Comparison of ENCODE assay signal across 32 cellular contexts in genomic region chr13:34437873-34438272, GRCh38.
"Had no signal": no experiment of that assay in that cellular context is flagged by ENCODE, and none has a peak within 500 bp of the region (broad histone marks: within the 10 kb centered on the region; RNA-seq: fewer than 3 reads in every experiment).

No MANE protein-coding gene starts in this region.

- H3K4me3 Mint-ChIP-seq: naive B cell; naive thymus-derived CD8-positive, alpha-beta T cell; natural killer cell treated with Interleukin-12 subunit alpha and Interleukin-12 subunit beta and Interleukin-15 and Interleukin-18, amount 100 ng/mL, for 72 hours; nephron progenitor cell; neural crest cell; stimulated activated memory B cell treated with anti-CD40 and anti-IgM and Interleukin-4, amounts not matched to agents 10 μg/mL and 1 μg/mL and 100 μg/mL, for 72 hours; stimulated activated naive CD8-positive, alpha-beta T cell treated with anti-CD3 and anti-CD28 coated beads, Interleukin-15, amount 100 ng/mL, for 72 hours had no signal

- H3K27ac ChIP-seq: neutrophil, ovary, parathyroid adenoma, psoas muscle, spleen, thoracic aorta, thyroid gland, upper lobe of right lung, uterus had no signal

- H3K4me1 Mint-ChIP-seq: naive B cell; naive thymus-derived CD8-positive, alpha-beta T cell; nephron progenitor cell; neural crest cell; stimulated activated memory B cell treated with anti-CD40 and anti-IgM and Interleukin-4, amounts not matched to agents 10 μg/mL and 1 μg/mL and 100 μg/mL, for 72 hours; stimulated activated naive CD8-positive, alpha-beta T cell treated with anti-CD3 and anti-CD28 coated beads, Interleukin-15, amount 100 ng/mL, for 72 hours had no signal

- H3K9ac ChIP-seq: parathyroid adenoma had no signal

- H3K27ac Mint-ChIP-seq: naive B cell; naive thymus-derived CD8-positive, alpha-beta T cell; natural killer cell treated with Interleukin-12 subunit alpha and Interleukin-12 subunit beta and Interleukin-15 and Interleukin-18, amount 100 ng/mL, for 72 hours; nephron progenitor cell; progenitor cell of endocrine pancreas; stimulated activated memory B cell treated with anti-CD40 and anti-IgM and Interleukin-4, amounts not matched to agents 10 μg/mL and 1 μg/mL and 100 μg/mL, for 72 hours; stimulated activated naive CD8-positive, alpha-beta T cell treated with anti-CD3 and anti-CD28 coated beads, Interleukin-15, amount 100 ng/mL, for 72 hours had no signal

- DNase-seq: naive B cell; naive thymus-derived CD8-positive, alpha-beta T cell; nephron progenitor cell; nucleus accumbens; ovary; posterior cingulate gyrus; psoas muscle; right cardiac atrium; small intestine; spleen; stimulated activated CD4-positive, alpha-beta T cell treated with anti-CD3 and anti-CD28 coated beads, Interleukin-12 subunit alpha, Interleukin-12 subunit beta, amount 100 ng/mL, for 4 hours; stimulated activated CD4-positive, alpha-beta T cell treated with anti-CD3 and anti-CD28 coated beads, Interleukin-1b, Interleukin-23, amount 100 ng/mL, for 48 hours; stimulated activated CD4-positive, alpha-beta T cell treated with anti-CD3 and anti-CD28 coated beads, Interleukin-4, amount 100 ng/mL, for 1 hour; stimulated activated CD4-positive, alpha-beta T cell treated with anti-CD3 and anti-CD28 coated beads, Interleukin-4, amount 100 ng/mL, for 4 hours; stimulated activated CD8-positive, alpha-beta memory T cell treated with anti-CD3 and anti-CD28 coated beads, Interleukin-4, amount 100 ng/mL, for 48 hours; stimulated activated naive CD4-positive, alpha-beta T cell; stimulated activated naive CD8-positive, alpha-beta T cell treated with anti-CD3 and anti-CD28 coated beads, Interleukin-15, amount 100 ng/mL, for 72 hours; stimulated activated naive CD8-positive, alpha-beta T cell treated with anti-CD3 and anti-CD28 coated beads, Interleukin-15, Interleukin-2, amounts not matched to agents 100 U/mL and 50 U/mL, for 24 hours; substantia nigra; thyroid gland; trophoblast cell; upper lobe of right lung; uterus had no signal

- H3K36me3 Mint-ChIP-seq: naive B cell; naive thymus-derived CD8-positive, alpha-beta T cell; natural killer cell treated with Interleukin-12 subunit alpha and Interleukin-12 subunit beta and Interleukin-15 and Interleukin-18, amount 100 ng/mL, for 72 hours; stimulated activated memory B cell treated with anti-CD40 and anti-IgM and Interleukin-4, amounts not matched to agents 10 μg/mL and 1 μg/mL and 100 μg/mL, for 72 hours had no signal

- H3K9me3 ChIP-seq: neutrophil, ovary, psoas muscle, thoracic aorta, thyroid gland, tibial nerve, upper lobe of right lung, uterus had no signal

- H3K9me3 Mint-ChIP-seq: natural killer cell treated with Interleukin-12 subunit alpha and Interleukin-12 subunit beta and Interleukin-15 and Interleukin-18, amount 100 ng/mL, for 72 hours; nephron progenitor cell; neural crest cell; stimulated activated memory B cell treated with anti-CD40 and anti-IgM and Interleukin-4, amounts not matched to agents 10 μg/mL and 1 μg/mL and 100 μg/mL, for 72 hours had no signal

- H3K79me2 ChIP-seq: parathyroid adenoma had no signal

- H2AFZ ChIP-seq: parathyroid adenoma had no signal

- ATAC-seq: naive thymus-derived CD8-positive, alpha-beta T cell; natural killer cell treated with Interleukin-12 subunit alpha and Interleukin-12 subunit beta and Interleukin-15 and Interleukin-18, amount 100 ng/mL, for 72 hours; psoas muscle; sciatic nerve; stimulated activated memory B cell treated with anti-CD40 and anti-IgM and Interleukin-4, amounts not matched to agents 10 μg/mL and 1 μg/mL and 100 μg/mL, for 72 hours; stimulated activated naive CD8-positive, alpha-beta T cell treated with anti-CD3 and anti-CD28 coated beads, Interleukin-15, amount 100 ng/mL, for 72 hours; stimulated activated naive CD8-positive, alpha-beta T cell treated with anti-CD3 and anti-CD28 coated beads, Interleukin-15, Interleukin-2, amounts not matched to agents 100 U/mL and 50 U/mL, for 24 hours; upper lobe of right lung had no signal

- H3K4me3 ChIP-seq: ovary, psoas muscle, spleen, thoracic aorta, thyroid gland, tibial nerve, upper lobe of right lung, uterus had no signal

- H3K27me3 ChIP-seq: neutrophil, ovary, spleen, thyroid gland, tibial nerve, upper lobe of right lung, uterus had no signal

- H3K27me3 Mint-ChIP-seq: naive B cell; natural killer cell treated with Interleukin-12 subunit alpha and Interleukin-12 subunit beta and Interleukin-15 and Interleukin-18, amount 100 ng/mL, for 72 hours; progenitor cell of endocrine pancreas; stimulated activated memory B cell treated with anti-CD40 and anti-IgM and Interleukin-4, amounts not matched to agents 10 μg/mL and 1 μg/mL and 100 μg/mL, for 72 hours; stimulated activated naive CD8-positive, alpha-beta T cell treated with anti-CD3 and anti-CD28 coated beads, Interleukin-15, amount 100 ng/mL, for 72 hours had no signal

- H3K4me1 ChIP-seq: parathyroid adenoma, psoas muscle, spleen, thyroid gland, upper lobe of right lung, uterus had no signal

- H3K36me3 ChIP-seq: neutrophil, ovary, spleen, thoracic aorta, thyroid gland, tibial nerve, upper lobe of right lung, uterus had no signal
